8 cellular contexts compared by ENCODE assay signal in the genomic region with DNA sequence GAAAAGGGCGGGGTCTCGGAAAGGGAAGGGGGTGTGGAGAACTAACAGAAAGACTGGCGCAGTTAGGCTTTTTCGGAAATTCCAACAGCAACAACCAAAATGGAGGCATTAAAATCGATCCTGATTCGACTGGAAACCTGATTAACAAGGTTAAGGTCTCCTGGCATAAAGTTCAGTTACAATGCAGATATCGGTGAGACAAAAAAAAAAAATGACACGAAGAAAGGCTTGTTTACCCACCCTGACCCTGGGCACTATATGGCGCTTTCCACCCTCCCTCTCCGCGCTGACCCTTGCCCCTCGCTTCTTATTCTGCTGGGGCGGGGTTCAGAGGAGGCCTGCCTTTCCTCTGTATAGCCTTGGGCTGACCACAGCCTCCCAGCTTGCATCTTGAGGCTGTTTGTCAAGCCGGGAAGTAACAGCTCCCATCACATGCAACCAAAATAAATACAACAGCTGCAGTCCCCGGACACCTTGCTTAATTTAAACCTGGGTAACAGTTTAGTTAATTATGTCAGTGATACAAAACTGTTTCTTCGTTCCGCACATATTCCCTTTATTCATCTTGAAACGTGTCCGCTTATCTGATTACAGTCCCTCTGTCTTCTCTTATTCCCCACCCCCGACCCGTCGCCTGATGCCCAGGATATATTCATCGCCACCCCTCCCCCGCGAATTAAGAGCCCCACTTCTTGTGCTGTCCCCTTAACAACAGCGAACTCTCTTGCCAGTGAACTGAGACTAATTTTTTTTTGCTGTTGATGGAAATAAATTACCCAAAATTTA. TPM values are rescaled to one million over a fixed set of nuclear protein-coding genes. Genes with fewer than 3 reads are reported as not detected.
DNase-seq lines count a peak whose midpoint lies in the region; ATAC-seq and TF ChIP-seq lines count a peak whose summit lies in the region.

No MANE protein-coding gene starts in this region.

- peak overlapping the region; percentile 98 for H3K27ac Mint-ChIP-seq in mesothelial cell of epicardium
- H3K27ac Mint-ChIP-seq in stimulated activated memory B cell treated with anti-CD40 and anti-IgM and Interleukin-4, amounts not matched to agents 10 μg/mL and 1 μg/mL and 100 μg/mL, for 72 hours = peak overlapping the region; percentile 98

- peak overlapping the region; percentile 99 for H3K4me3 Mint-ChIP-seq in mesothelial cell of epicardium
- peak overlapping the region; percentile 95 for H3K4me3 Mint-ChIP-seq in stimulated activated memory B cell treated with anti-CD40 and anti-IgM and Interleukin-4, amounts not matched to agents 10 μg/mL and 1 μg/mL and 100 μg/mL, for 72 hours

- peaks cover 9% of the 10 kb centered on the region for H3K9me3 Mint-ChIP-seq in mesothelial cell of epicardium
- H3K9me3 Mint-ChIP-seq in stimulated activated memory B cell treated with anti-CD40 and anti-IgM and Interleukin-4, amounts not matched to agents 10 μg/mL and 1 μg/mL and 100 μg/mL, for 72 hours = peaks cover 7% of the 10 kb centered on the region

- peaks cover 6% of the 10 kb centered on the region for H3K36me3 Mint-ChIP-seq in mesothelial cell of epicardium
- H3K36me3 Mint-ChIP-seq in stimulated activated memory B cell treated with anti-CD40 and anti-IgM and Interleukin-4, amounts not matched to agents 10 μg/mL and 1 μg/mL and 100 μg/mL, for 72 hours = peaks cover 10% of the 10 kb centered on the region

- H3K27me3 Mint-ChIP-seq in mesothelial cell of epicardium (ENCODE audit: low read depth) = no peaks in the 10 kb centered on the region
- H3K27me3 Mint-ChIP-seq in stimulated activated memory B cell treated with anti-CD40 and anti-IgM and Interleukin-4, amounts not matched to agents 10 μg/mL and 1 μg/mL and 100 μg/mL, for 72 hours = no peaks in the 10 kb centered on the region

- TF ChIP-seq CTCF in epithelial cell of esophagus (IDR thresholded peaks at IDR 0.05; ENCODE audit: insufficient read depth, low read depth, low read length, missing control alignments) (no peak), mesothelial cell of epicardium (IDR thresholded peaks at IDR 0.05; ENCODE audit: unreplicated experiment) (peak; percentile 43)

- ATAC-seq in HG02973 (IDR thresholded peaks at IDR 0.05; ENCODE audit: unreplicated experiment) = peak; percentile 12
- ATAC-seq in stimulated activated memory B cell treated with anti-CD40 and anti-IgM and Interleukin-4, amounts not matched to agents 10 μg/mL and 1 μg/mL and 100 μg/mL, for 72 hours = peak; percentile 17

- H3K4me1 Mint-ChIP-seq in mesothelial cell of epicardium = peaks cover 33% of the 10 kb centered on the region
- peaks cover 30% of the 10 kb centered on the region for H3K4me1 Mint-ChIP-seq in stimulated activated memory B cell treated with anti-CD40 and anti-IgM and Interleukin-4, amounts not matched to agents 10 μg/mL and 1 μg/mL and 100 μg/mL, for 72 hours

- H3K4me3 ChIP-seq in epithelial cell of esophagus (ENCODE audit: low read length) = peak overlapping the region; percentile 54

- DNase-seq in NCI-H510A treated with DMSO at 0.1 percent for 48 hours (lab: John Stamatoyannopoulos, UW) (peak; percentile 63), NCI-H510A (lab: John Stamatoyannopoulos, UW) (no peak), NCI-H82 (lab: John Stamatoyannopoulos, UW) (peak; percentile 75), epithelial cell of esophagus (ENCODE audit: low read depth) (peak; percentile 62), mesothelial cell of epicardium (ENCODE audit: low spot score in 2 of 2, unreplicated experiment in 2 of 2) (peak in 1 of 2 experiments; percentile 54)
- peak; percentile 24 for DNase-seq in activated CD8-positive, alpha-beta memory T cell treated with anti-CD3 and anti-CD28 coated beads, Interleukin-2, amount 50 U/mL, for 4 hours

RNA-seq across cellular contexts. Expression of a gene that starts 0.8 kb away (rescaled TPM):
- total RNA-seq in mesothelial cell of epicardium = 69.2 to 70.7 TPM (median 70.5 TPM) in 3 replicates
